19 cellular contexts compared by ENCODE assay signal in the genomic region with DNA sequence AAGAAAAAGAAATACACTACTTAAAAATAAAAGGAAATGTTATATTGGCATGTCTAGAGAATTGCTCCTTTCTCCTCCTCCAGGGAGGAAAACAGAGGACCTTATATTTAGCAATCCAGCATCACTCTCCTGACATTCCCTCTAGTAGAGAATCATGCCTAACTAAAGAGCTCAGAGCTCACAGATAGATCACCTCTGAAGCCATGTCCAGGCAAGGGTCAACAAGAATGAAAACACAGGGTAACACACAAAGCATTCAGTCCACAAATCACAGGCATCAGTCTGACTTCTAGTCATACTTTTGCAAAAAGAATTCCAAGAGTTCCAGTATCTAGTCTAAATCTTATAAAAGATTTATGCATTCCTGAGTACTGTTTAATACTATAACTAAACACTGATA. TPM values are rescaled to one million over a fixed set of nuclear protein-coding genes. Genes with fewer than 3 reads are reported as not detected.
A peak's percentile ranks its signal among the peaks of the same experiment; 100 is the strongest.
DNase-seq lines count a peak whose midpoint lies in the region; ATAC-seq and TF ChIP-seq lines count a peak whose summit lies in the region.
"Had no signal": no experiment of that assay in that cellular context is flagged by ENCODE, and none has a peak within 500 bp of the region (broad histone marks: within the 10 kb centered on the region; RNA-seq: fewer than 3 reads in every experiment).

No MANE protein-coding gene starts in this region.

- no peak overlapping the region for H3K4me3 Mint-ChIP-seq in CD4-positive, alpha-beta T cell
- peak overlapping the region; percentile 98 for H3K4me3 Mint-ChIP-seq in activated T-helper 17 cell treated with anti-CD3 and anti-CD28 coated beads, Interleukin-2, amount 50 U/mL, for 72 hours
- H3K4me3 Mint-ChIP-seq: nephron had no signal

- no peaks in the 10 kb centered on the region; the same call in 1 of the 2 replicates for H3K9me3 ChIP-seq in AG04450 (ENCODE audit: control insufficient read depth, insufficient read depth, low read length)
- H3K9me3 ChIP-seq in CD4-positive, alpha-beta T cell (ENCODE audit: control insufficient read depth, low read length), result no peaks in the 10 kb centered on the region
- H3K9me3 ChIP-seq in osteoblast (ENCODE audit: low read depth, low read length), result no peaks in the 10 kb centered on the region

- peaks cover 29% of the 10 kb centered on the region for H3K4me1 ChIP-seq in osteoblast (ENCODE audit: insufficient read depth, low read length)

- H3K27me3 ChIP-seq in AG04450 (ENCODE audit: control insufficient read depth, insufficient read depth, low read length), result no peaks in the 10 kb centered on the region
- H3K27me3 ChIP-seq in CD4-positive, alpha-beta T cell (ENCODE audit: control insufficient read depth, insufficient read depth, low read length), result no peaks in the 10 kb centered on the region
- H3K27me3 ChIP-seq in osteoblast (ENCODE audit: insufficient read depth, low read length), result no peaks in the 10 kb centered on the region

- CTCF ChIA-PET in AG04450 (lab: Charles Lee), result interaction anchor here (0.7 to 1.0 kb wide), 3 partner anchors 15 to 299 kb away, joined by 3 to 5 read pairs (median 4); no protein-coding TSS in a partner anchor
- CTCF ChIA-PET in CD4-positive, alpha-beta T cell (lab: Charles Lee), result interaction anchor here (0.6 to 2.1 kb wide), 3 partner anchors 18 to 125 kb away, joined by 3 to 7 read pairs (median 4); no protein-coding TSS in a partner anchor

- H3K36me3 ChIP-seq in osteoblast (ENCODE audit: insufficient read depth, low read length), result peaks cover 54% of the 10 kb centered on the region

- H3K27ac Mint-ChIP-seq in CD4-positive, alpha-beta T cell, result peak overlapping the region; percentile 56
- H3K27ac Mint-ChIP-seq in activated T-helper 17 cell treated with anti-CD3 and anti-CD28 coated beads, Interleukin-2, amount 50 U/mL, for 72 hours, result no peak overlapping the region
- H3K27ac Mint-ChIP-seq: nephron had no signal

- peaks cover 30% of the 10 kb centered on the region for H3K79me2 ChIP-seq in osteoblast (ENCODE audit: insufficient read depth, low read length)

- no peaks in the 10 kb centered on the region for H3K27me3 Mint-ChIP-seq in CD4-positive, alpha-beta T cell
- H3K27me3 Mint-ChIP-seq in activated T-helper 17 cell treated with anti-CD3 and anti-CD28 coated beads, Interleukin-2, amount 50 U/mL, for 72 hours, result no peaks in the 10 kb centered on the region

- no peaks in the 10 kb centered on the region for H3K9me3 Mint-ChIP-seq in CD4-positive, alpha-beta T cell
- no peaks in the 10 kb centered on the region for H3K9me3 Mint-ChIP-seq in activated T-helper 17 cell treated with anti-CD3 and anti-CD28 coated beads, Interleukin-2, amount 50 U/mL, for 72 hours
- H3K9me3 Mint-ChIP-seq: nephron had no signal

- peak overlapping the region; percentile 47 for H3K4me2 ChIP-seq in osteoblast (ENCODE audit: insufficient read depth, low read length)

- no peak for ATAC-seq in CD4-positive, alpha-beta T cell (ENCODE audit: poor library complexity)
- ATAC-seq in activated T-helper 17 cell treated with anti-CD3 and anti-CD28 coated beads, Interleukin-2, amount 50 U/mL, for 72 hours (replicated peaks), result no peak
- no peak for ATAC-seq in GM21825 (IDR thresholded peaks at IDR 0.05; ENCODE audit: unreplicated experiment)
- ATAC-seq: GM12878 had no signal

- intact Hi-C loops in CD4-positive, alpha-beta T cell (cut with DNase I, micrococcal nuclease), result no loop called here

- H2AFZ ChIP-seq in osteoblast (ENCODE audit: low read length), result no peak overlapping the region

- TF ChIP-seq CTCF in AG04450 (IDR thresholded peaks at IDR 0.05; ENCODE audit: low read depth, low read length) (no peak), osteoblast (IDR thresholded peaks at IDR 0.05; ENCODE audit: extremely low read depth, low read depth, low read length) (no peak)
- no peak for TF ChIP-seq CTCF in CD4-positive, alpha-beta T cell (IDR thresholded peaks at IDR 0.05)

- H3K36me3 Mint-ChIP-seq in CD4-positive, alpha-beta T cell (ENCODE audit: low read depth), result peaks cover 77% of the 10 kb centered on the region
- H3K36me3 Mint-ChIP-seq in activated T-helper 17 cell treated with anti-CD3 and anti-CD28 coated beads, Interleukin-2, amount 50 U/mL, for 72 hours (ENCODE audit: low read depth), result peaks cover 90% of the 10 kb centered on the region

- DNase-seq in AG04450 (ENCODE audit: low read depth, low spot score) (no peak), osteoblast (ENCODE audit: insufficient read length, low spot score, missing footprints) (no peak), DMS 273 treated with DMSO at 0.1 percent for 48 hours (lab: John Stamatoyannopoulos, UW) (no peak)
- no peak for DNase-seq in CD4-positive, alpha-beta T cell
- DNase-seq in activated CD4-positive, CD25-positive, alpha-beta regulatory T cell treated with anti-CD3 and anti-CD28 coated beads, Interleukin-2, amount 50 U/mL, for 72 hours, result no peak
- DNase-seq: activated CD4-positive, alpha-beta T cell treated with anti-CD3 and anti-CD28 coated beads, Interleukin-2, amount 50 U/mL, for 4 hours; aorta; DMS79 treated with DMSO at 0.1 percent for 48 hours; midbrain; NCI-H1092 treated with DMSO at 0.1 percent for 48 hours; NCI-H2029 treated with DMSO at 0.1 percent for 48 hours; NCI-H345; NCI-H774; SHP77; substantia nigra had no signal

- H3K4me3 ChIP-seq in AG04450 (ENCODE audit: low read depth, low read length) (no peak overlapping the region), osteoblast (ENCODE audit: insufficient read depth, low read length) (no peak overlapping the region)
- H3K4me3 ChIP-seq: GM12878 had no signal

- POLR2A ChIA-PET in AG04450 (lab: Yijun Ruan, JAX), result interaction anchor here (0.5 to 1.4 kb wide), 4 partner anchors 25 to 860 kb away, joined by 3 to 8 read pairs (median 6); no protein-coding TSS in a partner anchor
- POLR2A ChIA-PET in CD4-positive, alpha-beta T cell (lab: Charles Lee), result interaction anchor here (5.4 kb wide), 1 partner anchor 7 kb away, joined by 35 read pairs; no protein-coding TSS in a partner anchor

- H4K20me1 ChIP-seq in osteoblast (ENCODE audit: insufficient read depth, low read length), result peaks cover 8% of the 10 kb centered on the region

- H3K4me1 Mint-ChIP-seq in CD4-positive, alpha-beta T cell (ENCODE audit: low read depth), result peaks cover 53% of the 10 kb centered on the region
- H3K4me1 Mint-ChIP-seq in activated T-helper 17 cell treated with anti-CD3 and anti-CD28 coated beads, Interleukin-2, amount 50 U/mL, for 72 hours, result peaks cover 21% of the 10 kb centered on the region

- peak overlapping the region; percentile 21 for H3K27ac ChIP-seq in AG04450 (ENCODE audit: low read depth, low read length)
- no peak overlapping the region for H3K27ac ChIP-seq in CD4-positive, alpha-beta T cell (ENCODE audit: low read depth, low read length)
- peak overlapping the region; percentile 42 for H3K27ac ChIP-seq in osteoblast (ENCODE audit: low read depth, low read length)

RNA-seq across cellular contexts. Expression of gene HASPIN, which starts 4.4 kb away (rescaled TPM):
- polyA plus RNA-seq in AG04450 (2011; rRNA removed), result 1.3 and 1.6 TPM in 2 replicates
- polyA minus RNA-seq in AG04450 (2011; rRNA and poly(A)+ RNA removed), result 2.3 and 3.3 TPM in 2 replicates
- under 1 TPM; 0.22 to 0.25 TPM for total RNA-seq in CD4-positive, alpha-beta T cell
- total RNA-seq in activated T-helper 17 cell treated with anti-CD3 and anti-CD28 coated beads, Interleukin-2, amount 50 U/mL, for 72 hours, result 10 to 100 TPM; 12.4 to 21.5 TPM
- total RNA-seq in osteoblast, result 1.4 and 1.5 TPM in 2 replicates
- polyA plus RNA-seq: aorta had no signal

RNA-seq across cellular contexts. Expression of gene P2RX5, which starts 23.3 kb away (rescaled TPM):
- 4.5 and 6.4 TPM in 2 replicates for polyA plus RNA-seq in AG04450 (2011; rRNA removed)
- 4.5 and 5.7 TPM in 2 replicates for polyA minus RNA-seq in AG04450 (2011; rRNA and poly(A)+ RNA removed)
- total RNA-seq in CD4-positive, alpha-beta T cell, result 10 to 100 TPM; 14.3 to 16.0 TPM
- total RNA-seq in activated T-helper 17 cell treated with anti-CD3 and anti-CD28 coated beads, Interleukin-2, amount 50 U/mL, for 72 hours, result 10 to 100 TPM; 22.0 to 74.3 TPM
- 0.36 TPM in 1 of 2 replicates, not detected in the other for total RNA-seq in osteoblast

RNA-seq across cellular contexts. Expression of gene EMC6, which starts 50.7 kb away (rescaled TPM):
- polyA plus RNA-seq in AG04450 (2011; rRNA removed), result 23.4 and 28.9 TPM in 2 replicates
- 5.9 and 6.5 TPM in 2 replicates for polyA minus RNA-seq in AG04450 (2011; rRNA and poly(A)+ RNA removed)
- total RNA-seq in CD4-positive, alpha-beta T cell, result 10 to 100 TPM; 28.8 to 29.6 TPM
- total RNA-seq in activated T-helper 17 cell treated with anti-CD3 and anti-CD28 coated beads, Interleukin-2, amount 50 U/mL, for 72 hours, result 10 to 100 TPM; 28.9 to 58.8 TPM
- 12.7 and 13.8 TPM in 2 replicates for total RNA-seq in osteoblast

RNA-seq across cellular contexts. Expression of gene TAX1BP3, which starts 50.9 kb away (rescaled TPM):
- polyA plus RNA-seq in AG04450 (2011; rRNA removed), result 163 and 178 TPM in 2 replicates
- 134 and 149 TPM in 2 replicates for polyA minus RNA-seq in AG04450 (2011; rRNA and poly(A)+ RNA removed)
- total RNA-seq in CD4-positive, alpha-beta T cell, result 1 to 10 TPM; 6.0 to 6.6 TPM
- total RNA-seq in activated T-helper 17 cell treated with anti-CD3 and anti-CD28 coated beads, Interleukin-2, amount 50 U/mL, for 72 hours, result 10 to 100 TPM; 13.0 to 15.1 TPM
- 149 and 164 TPM in 2 replicates for total RNA-seq in osteoblast

Comparison
In these comparisons a context has a peak if more than half of its experiments do, and no peak if none do; other contexts are left out.
1. RNA of gene P2RX5, which starts 23.3 kb away (total RNA-seq): 22.0 to 74.3 TPM in activated T-helper 17 cell treated with anti-CD3 and anti-CD28 coated beads, Interleukin-2, amount 50 U/mL, for 72 hours and 14.3 to 16.0 TPM in CD4-positive, alpha-beta T cell; 0.36 TPM in osteoblast; every median in the first group is over 10 times any median in the second.